28 cellular contexts compared by ENCODE assay signal in genomic region chr2:155599834-155600233, GRCh38.
"Had no signal": no experiment of that assay in that cellular context is flagged by ENCODE, and none has a peak within 500 bp of the region (broad histone marks: within the 10 kb centered on the region; RNA-seq: fewer than 3 reads in every experiment).

No MANE protein-coding gene starts in this region.

- H3K9ac ChIP-seq: parathyroid adenoma had no signal

- H3K4me1 ChIP-seq: colonic mucosa, gastrocnemius medialis, heart left ventricle, parathyroid adenoma, prostate gland, right atrium auricular region, tibial nerve, vagina had no signal

- H3K27ac Mint-ChIP-seq: dendritic cell treated with granulocyte-macrophage colony-stimulating factor and Interleukin-4, amounts not matched to agents 40 ng/mL and 50 ng/mL, for 4 days; endodermal cell; memory B cell; natural killer cell; stimulated activated naive B cell treated with anti-CD40 and anti-IgM and Interleukin-4, amounts not matched to agents 10 μg/mL and 1 μg/mL and 100 μg/mL, for 72 hours; stimulated activated naive CD8-positive, alpha-beta T cell treated with anti-CD3 and anti-CD28 coated beads, Interleukin-15, Interleukin-2, amounts not matched to agents 100 ng/mL and 50 ng/mL, for 24 hours had no signal

- H3K9me3 ChIP-seq: colonic mucosa, gastrocnemius medialis, prostate gland, thoracic aorta, vagina had no signal

- H3K36me3 Mint-ChIP-seq: memory B cell; stimulated activated naive B cell treated with anti-CD40 and anti-IgM and Interleukin-4, amounts not matched to agents 10 μg/mL and 1 μg/mL and 100 μg/mL, for 72 hours had no signal

- H3K4me3 ChIP-seq: colonic mucosa, gastrocnemius medialis, heart left ventricle, hepatocyte, lung, prostate gland, right atrium auricular region, smooth muscle cell, thoracic aorta, tibial nerve, vagina had no signal

- H3K27me3 ChIP-seq: colonic mucosa, gastrocnemius medialis, heart left ventricle, hepatocyte, right atrium auricular region, tibial nerve, vagina had no signal

- H3K36me3 ChIP-seq: colonic mucosa, gastrocnemius medialis, heart left ventricle, prostate gland, right atrium auricular region, thoracic aorta, tibial nerve, vagina had no signal

- H3K79me2 ChIP-seq: hepatocyte, parathyroid adenoma had no signal

- H3K4me1 Mint-ChIP-seq: memory B cell; natural killer cell; neural crest cell; stimulated activated naive B cell treated with anti-CD40 and anti-IgM and Interleukin-4, amounts not matched to agents 10 μg/mL and 1 μg/mL and 100 μg/mL, for 72 hours had no signal

- H2AFZ ChIP-seq: hepatocyte, parathyroid adenoma had no signal

- H3K27ac ChIP-seq: colonic mucosa, epithelial cell of prostate, gastrocnemius medialis, heart left ventricle, hepatocyte, parathyroid adenoma, prostate gland, right atrium auricular region, thoracic aorta, tibial nerve, vagina had no signal

- H3K4me2 ChIP-seq: hepatocyte, smooth muscle cell had no signal

- H3K4me3 Mint-ChIP-seq: dendritic cell treated with granulocyte-macrophage colony-stimulating factor and Interleukin-4, amounts not matched to agents 40 ng/mL and 50 ng/mL, for 4 days; endodermal cell; memory B cell; natural killer cell; neural crest cell; stimulated activated naive B cell treated with anti-CD40 and anti-IgM and Interleukin-4, amounts not matched to agents 10 μg/mL and 1 μg/mL and 100 μg/mL, for 72 hours; stimulated activated naive CD8-positive, alpha-beta T cell treated with anti-CD3 and anti-CD28 coated beads, Interleukin-15, Interleukin-2, amounts not matched to agents 100 ng/mL and 50 ng/mL, for 24 hours had no signal

- ATAC-seq: esophagus mucosa; gastrocnemius medialis; heart left ventricle; left colon; left ventricle myocardium superior; natural killer cell; sciatic nerve; stimulated activated naive B cell treated with anti-CD40 and anti-IgM and Interleukin-4, amounts not matched to agents 10 μg/mL and 1 μg/mL and 100 μg/mL, for 72 hours had no signal

- DNase-seq: colonic mucosa; effector CD8-positive, alpha-beta T cell; endodermal cell; foreskin fibroblast; gastrocnemius medialis; heart left ventricle; left colon; left ventricle myocardium superior; natural killer cell; stimulated activated CD4-positive, alpha-beta T cell treated with anti-CD3 and anti-CD28 coated beads, Interleukin-2, amount 100 ng/mL, for 24 hours; stimulated activated CD4-positive, alpha-beta T cell treated with anti-CD3 and anti-CD28 coated beads, Interleukin-4, amount 100 ng/mL, for 24 hours; stimulated activated naive B cell treated with anti-CD40 and anti-IgM and Interleukin-4, amounts not matched to agents 10 μg/mL and 1 μg/mL and 100 μg/mL, for 72 hours had no signal

- H3K27me3 Mint-ChIP-seq: dendritic cell treated with granulocyte-macrophage colony-stimulating factor and Interleukin-4, amounts not matched to agents 40 ng/mL and 50 ng/mL, for 4 days; memory B cell; stimulated activated naive B cell treated with anti-CD40 and anti-IgM and Interleukin-4, amounts not matched to agents 10 μg/mL and 1 μg/mL and 100 μg/mL, for 72 hours; stimulated activated naive CD8-positive, alpha-beta T cell treated with anti-CD3 and anti-CD28 coated beads, Interleukin-15, Interleukin-2, amounts not matched to agents 100 ng/mL and 50 ng/mL, for 24 hours had no signal
